In genomic region chr19:16045171-16045570, GRCh38 we compare ENCODE assay signal across 24 cellular contexts.
"Had no signal": no experiment of that assay in that cellular context is flagged by ENCODE, and none has a peak within 500 bp of the region (broad histone marks: within the 10 kb centered on the region; RNA-seq: fewer than 3 reads in every experiment).

No MANE protein-coding gene starts in this region.

- H3K36me3 ChIP-seq: esophagus squamous epithelium, gastrocnemius medialis, heart right ventricle, left ventricle myocardium inferior, lower lobe of right lung had no signal

- H3K27me3 ChIP-seq: dorsolateral prefrontal cortex, esophagus squamous epithelium, gastrocnemius medialis had no signal

- FAIRE-seq: colon, endothelial cell of umbilical vein, islet of Langerhans, keratinocyte had no signal

- ATAC-seq: esophagus mucosa, gastrocnemius medialis, heart right ventricle, left cardiac atrium, lower lobe of right lung had no signal

- H3K4me3 ChIP-seq: coronary artery, dorsolateral prefrontal cortex, esophagus squamous epithelium, gastrocnemius medialis, heart right ventricle, left ventricle myocardium inferior, lower lobe of right lung had no signal

- H3K9me3 ChIP-seq: esophagus squamous epithelium, gastrocnemius medialis, left ventricle myocardium inferior, lower lobe of right lung had no signal

- DNase-seq: dermis blood vessel endothelial cell; dorsolateral prefrontal cortex; effector CD4-positive, alpha-beta T cell; effector memory CD4-positive, alpha-beta T cell; erythroblast; esophagus squamous epithelium; foreskin fibroblast; foreskin melanocyte; gastrocnemius medialis; glutamatergic neuron; heart right ventricle; hippocampal formation; left cardiac atrium; left ventricle myocardium inferior; lower lobe of right lung; mesenchymal stem cell; midbrain had no signal

- H3K27ac ChIP-seq: coronary artery, dorsolateral prefrontal cortex, epithelial cell of prostate, esophagus squamous epithelium, gastrocnemius medialis, heart right ventricle, left ventricle myocardium inferior, lower lobe of right lung had no signal
